Comparison of ENCODE assay signal across 1 cellular context in genomic region chr19:31560021-31560770, GRCh38.
TF ChIP-seq lines count a peak whose summit lies in the region.

No MANE protein-coding gene starts in this region.

TF ChIP-seq in H1, 55 proteins besides CTCF, POLR2A, EP300 and RAD21 (continued from another document):
- TF ChIP-seq ATF2 (IDR thresholded peaks at IDR 0.05; ENCODE audit: low read length), result no peak
- no peak for TF ChIP-seq RXRA (IDR thresholded peaks at IDR 0.05; ENCODE audit: insufficient read depth, low read depth, low read length)
- TF ChIP-seq SIX5 (IDR thresholded peaks at IDR 0.05; ENCODE audit: low read depth, low read length), result no peak
- TF ChIP-seq POLR2AphosphoS5 (IDR thresholded peaks at IDR 0.05; ENCODE audit: low read depth, low read length), result no peak
- TF ChIP-seq NANOG (IDR thresholded peaks at IDR 0.05; ENCODE audit: insufficient read depth, low read depth, low read length, poor library complexity, severe bottlenecking), result no peak
- no peak for TF ChIP-seq SRF (IDR thresholded peaks at IDR 0.05; ENCODE audit: low read depth, low read length)
- no peak for TF ChIP-seq ATF3 (IDR thresholded peaks at IDR 0.05; ENCODE audit: insufficient read depth, low read depth, low read length)
- no peak for TF ChIP-seq CHD7 (IDR thresholded peaks at IDR 0.05; ENCODE audit: insufficient replicate concordance, low read length)
- no peak for TF ChIP-seq CREB1 (IDR thresholded peaks at IDR 0.05)
- TF ChIP-seq ASH2L (IDR thresholded peaks at IDR 0.05; ENCODE audit: low read length), result no peak
- no peak for TF ChIP-seq FOSL1 (IDR thresholded peaks at IDR 0.05; ENCODE audit: insufficient read depth, low read depth, low read length)
